Comparison of ENCODE assay signal across 1 cellular context in the genomic region with DNA sequence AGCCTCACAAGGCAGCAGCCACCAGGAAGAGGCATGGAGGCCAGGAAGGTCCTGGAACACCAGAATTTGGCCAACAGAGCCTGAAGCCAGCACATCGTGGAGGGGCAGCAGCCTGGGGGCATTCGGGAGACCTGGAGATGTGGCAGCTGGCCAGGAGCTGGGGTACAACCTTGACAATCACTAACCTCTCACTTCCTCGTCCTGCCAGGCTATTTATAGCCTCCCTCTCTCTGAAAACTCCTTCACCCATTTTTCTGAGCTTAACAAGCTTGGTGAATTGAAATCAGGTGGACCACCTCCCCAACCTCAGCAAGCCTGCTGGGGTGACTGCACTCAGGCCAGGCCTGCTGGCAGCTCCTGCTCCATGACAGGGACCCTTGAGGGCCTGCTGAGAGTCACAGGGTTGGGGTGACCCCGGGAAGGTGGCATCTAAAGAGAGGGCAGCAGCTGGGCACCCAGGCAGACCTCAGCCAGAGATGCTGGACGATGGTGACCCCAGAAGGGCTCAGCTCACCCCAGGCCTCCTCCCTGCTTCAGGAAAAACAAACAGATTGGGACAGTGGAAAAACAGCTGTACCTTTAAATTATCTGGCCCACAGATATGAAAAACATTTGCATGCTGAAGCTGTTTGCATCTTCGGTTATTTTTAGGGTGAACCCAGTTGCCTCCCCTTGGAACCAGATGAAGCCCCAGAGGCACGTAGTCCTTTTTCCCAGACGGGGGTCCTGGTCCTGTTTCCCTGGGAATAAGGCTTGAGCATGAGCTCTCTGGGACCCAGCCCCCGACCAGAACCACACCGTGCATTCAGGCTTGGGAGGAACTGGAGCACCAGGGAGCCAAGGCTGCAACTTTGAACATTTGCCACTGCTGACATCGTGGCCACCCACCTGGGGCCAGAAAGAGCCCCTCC.
A peak's percentile ranks its signal among the peaks of the same experiment; 100 is the strongest.
TF ChIP-seq lines count a peak whose summit lies in the region.

No MANE protein-coding gene starts in this region.

TF ChIP-seq in GM12878, 131 proteins besides CTCF, POLR2A, EP300 and RAD21 (continued from another document):
- TF ChIP-seq, protein P1, sequence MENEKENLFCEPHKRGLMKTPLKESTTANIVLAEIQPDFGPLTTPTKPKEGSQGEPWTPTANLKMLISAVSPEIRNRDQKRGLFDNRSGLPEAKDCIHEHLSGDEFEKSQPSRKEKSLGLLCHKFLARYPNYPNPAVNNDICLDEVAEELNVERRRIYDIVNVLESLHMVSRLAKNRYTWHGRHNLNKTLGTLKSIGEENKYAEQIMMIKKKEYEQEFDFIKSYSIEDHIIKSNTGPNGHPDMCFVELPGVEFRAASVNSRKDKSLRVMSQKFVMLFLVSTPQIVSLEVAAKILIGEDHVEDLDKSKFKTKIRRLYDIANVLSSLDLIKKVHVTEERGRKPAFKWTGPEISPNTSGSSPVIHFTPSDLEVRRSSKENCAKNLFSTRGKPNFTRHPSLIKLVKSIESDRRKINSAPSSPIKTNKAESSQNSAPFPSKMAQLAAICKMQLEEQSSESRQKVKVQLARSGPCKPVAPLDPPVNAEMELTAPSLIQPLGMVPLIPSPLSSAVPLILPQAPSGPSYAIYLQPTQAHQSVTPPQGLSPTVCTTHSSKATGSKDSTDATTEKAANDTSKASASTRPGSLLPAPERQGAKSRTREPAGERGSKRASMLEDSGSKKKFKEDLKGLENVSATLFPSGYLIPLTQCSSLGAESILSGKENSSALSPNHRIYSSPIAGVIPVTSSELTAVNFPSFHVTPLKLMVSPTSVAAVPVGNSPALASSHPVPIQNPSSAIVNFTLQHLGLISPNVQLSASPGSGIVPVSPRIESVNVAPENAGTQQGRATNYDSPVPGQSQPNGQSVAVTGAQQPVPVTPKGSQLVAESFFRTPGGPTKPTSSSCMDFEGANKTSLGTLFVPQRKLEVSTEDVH (IDR thresholded peaks at IDR 0.05; ENCODE audit: low read depth, partially characterized antibody) = no peak
- TF ChIP-seq BHLHE40 (IDR thresholded peaks at IDR 0.05; ENCODE audit: borderline replicate concordance in 1 of 2, low read depth in 2 of 2, low read length in 1 of 2) (peak in 1 of 2 experiments; percentile 2; a peak in 1 of 4 replicates), SMC3 (IDR thresholded peaks at IDR 0.05; ENCODE audit: borderline replicate concordance, low read length) (no peak), POU2F2 (IDR thresholded peaks at IDR 0.05; ENCODE audit: borderline replicate concordance, low read depth, low read length) (no peak; the same call in 2 of the 3 replicates), RB1 (IDR thresholded peaks at IDR 0.05; ENCODE audit: borderline replicate concordance) (no peak), SIX5 (IDR thresholded peaks at IDR 0.05; ENCODE audit: low read depth, low read length, severe bottlenecking) (no peak), MEF2A (IDR thresholded peaks at IDR 0.05; ENCODE audit: insufficient read depth, low read depth, low read length) (peak; percentile 75; the same call in 1 of the 2 replicates)
- TF ChIP-seq, protein P2, sequence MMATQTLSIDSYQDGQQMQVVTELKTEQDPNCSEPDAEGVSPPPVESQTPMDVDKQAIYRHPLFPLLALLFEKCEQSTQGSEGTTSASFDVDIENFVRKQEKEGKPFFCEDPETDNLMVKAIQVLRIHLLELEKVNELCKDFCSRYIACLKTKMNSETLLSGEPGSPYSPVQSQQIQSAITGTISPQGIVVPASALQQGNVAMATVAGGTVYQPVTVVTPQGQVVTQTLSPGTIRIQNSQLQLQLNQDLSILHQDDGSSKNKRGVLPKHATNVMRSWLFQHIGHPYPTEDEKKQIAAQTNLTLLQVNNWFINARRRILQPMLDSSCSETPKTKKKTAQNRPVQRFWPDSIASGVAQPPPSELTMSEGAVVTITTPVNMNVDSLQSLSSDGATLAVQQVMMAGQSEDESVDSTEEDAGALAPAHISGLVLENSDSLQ (IDR thresholded peaks at IDR 0.05) = no peak
TF ChIP-seq in GM12878: peak in this region for 6.
